In the genomic region with DNA sequence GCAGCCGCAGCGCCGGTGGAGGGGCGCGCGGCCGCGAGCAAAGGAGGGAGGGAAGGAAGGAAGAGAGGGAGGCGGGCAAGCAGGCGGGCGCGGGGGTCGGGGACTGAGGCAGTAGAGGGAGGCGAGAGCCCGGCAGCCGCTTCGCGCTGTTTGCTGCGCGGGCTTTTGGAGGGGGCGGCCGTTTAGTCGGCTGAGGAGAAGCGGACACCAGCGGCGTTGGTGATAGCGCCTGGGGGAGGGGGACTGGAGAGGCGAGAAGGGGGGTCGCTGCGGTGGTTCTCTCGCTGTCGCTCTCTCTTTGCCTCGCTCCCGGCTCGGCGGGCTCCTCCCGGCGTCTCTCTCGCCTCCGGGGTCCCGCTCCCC, we compare ENCODE assay signal across 1 cellular context.
TF ChIP-seq lines count a peak whose summit lies in the region.

HS2ST1 (plus strand) TSS at position 1 of the 363 bp plus-strand sequence.

TF ChIP-seq in HepG2, 621 proteins besides CTCF, POLR2A, EP300 and RAD21 (continued from another document and continues in another):
- TF ChIP-seq TBL1XR1 (IDR thresholded peaks at IDR 0.05; ENCODE audit: borderline replicate concordance, low read length, partially characterized antibody) (no peak), ZSCAN25 (CRISPR knock-in tag; IDR thresholded peaks at IDR 0.05) (no peak), ETV5 (CRISPR knock-in tag; IDR thresholded peaks at IDR 0.05; ENCODE audit: borderline replicate concordance) (no peak), TAF15 (IDR thresholded peaks at IDR 0.05; ENCODE audit: low read depth, low read length, poor library complexity, severe bottlenecking) (no peak), ZNF709 (CRISPR knock-in tag; IDR thresholded peaks at IDR 0.05) (no peak), CENPX (CRISPR knock-in tag; IDR thresholded peaks at IDR 0.05) (no peak), AKAP8 (CRISPR knock-in tag; IDR thresholded peaks at IDR 0.05) (no peak), MZF1 (CRISPR knock-in tag; IDR thresholded peaks at IDR 0.05; ENCODE audit: borderline replicate concordance) (no peak), ZNF766 (CRISPR knock-in tag; IDR thresholded peaks at IDR 0.05; ENCODE audit: borderline replicate concordance) (no peak), MED8 (CRISPR knock-in tag; IDR thresholded peaks at IDR 0.05; ENCODE audit: insufficient replicate concordance) (no peak), ZNF350 (CRISPR knock-in tag; IDR thresholded peaks at IDR 0.05; ENCODE audit: borderline replicate concordance, low read depth) (no peak), MTF1 (CRISPR knock-in tag; IDR thresholded peaks at IDR 0.05) (no peak), KLF6 (CRISPR knock-in tag; IDR thresholded peaks at IDR 0.05) (no peak), ZNF563 (CRISPR knock-in tag; IDR thresholded peaks at IDR 0.05) (no peak), HIVEP1 (CRISPR knock-in tag; IDR thresholded peaks at IDR 0.05) (no peak), SNAPC2 (CRISPR knock-in tag; IDR thresholded peaks at IDR 0.05) (no peak), ZSCAN31 (CRISPR knock-in tag; IDR thresholded peaks at IDR 0.05; ENCODE audit: low read depth) (no peak), TRAFD1 (CRISPR knock-in tag; IDR thresholded peaks at IDR 0.05; ENCODE audit: borderline replicate concordance) (no peak), ARNT2 (CRISPR knock-in tag; IDR thresholded peaks at IDR 0.05; ENCODE audit: low read depth) (peak; percentile 21), ZNF230 (CRISPR knock-in tag; IDR thresholded peaks at IDR 0.05) (no peak), ZNF33A (CRISPR knock-in tag; IDR thresholded peaks at IDR 0.05; ENCODE audit: borderline replicate concordance) (no peak), SMYD3 (CRISPR knock-in tag; IDR thresholded peaks at IDR 0.05) (no peak), ZC3H4 (CRISPR knock-in tag; IDR thresholded peaks at IDR 0.05; ENCODE audit: borderline replicate concordance) (no peak), ZNF354B (CRISPR knock-in tag; IDR thresholded peaks at IDR 0.05) (no peak), SETDB1 (CRISPR knock-in tag; IDR thresholded peaks at IDR 0.05; ENCODE audit: borderline replicate concordance) (no peak), ZNF263 (CRISPR knock-in tag; IDR thresholded peaks at IDR 0.05) (no peak), TOPORS (CRISPR knock-in tag; IDR thresholded peaks at IDR 0.05) (no peak), ZNF138 (CRISPR knock-in tag; IDR thresholded peaks at IDR 0.05; ENCODE audit: low read depth) (no peak), ZGPAT (CRISPR knock-in tag; IDR thresholded peaks at IDR 0.05) (no peak), EEA1 (CRISPR knock-in tag; IDR thresholded peaks at IDR 0.05; ENCODE audit: borderline replicate concordance) (no peak), HNRNPH1 (optimal IDR thresholded peaks at IDR 0.05; ENCODE audit: low read depth, low read length) (no peak), NR2C2 (CRISPR knock-in tag; IDR thresholded peaks at IDR 0.05; ENCODE audit: borderline replicate concordance) (no peak), ZNF781 (CRISPR knock-in tag; IDR thresholded peaks at IDR 0.05; ENCODE audit: borderline replicate concordance, not compliant biosample characterization) (no peak), ZNF710 (CRISPR knock-in tag; IDR thresholded peaks at IDR 0.05; ENCODE audit: borderline replicate concordance) (no peak), ZNF615 (CRISPR knock-in tag; IDR thresholded peaks at IDR 0.05; ENCODE audit: borderline replicate concordance) (no peak), ZNF3 (CRISPR knock-in tag; IDR thresholded peaks at IDR 0.05) (no peak), ELF4 (CRISPR knock-in tag; IDR thresholded peaks at IDR 0.05; ENCODE audit: borderline replicate concordance) (no peak), FOXK1 (CRISPR knock-in tag; IDR thresholded peaks at IDR 0.05; ENCODE audit: borderline replicate concordance, low read depth) (0 out of 2 replicates have a peak, but pooled peaks have one; percentile 5), ISL2 (CRISPR knock-in tag; IDR thresholded peaks at IDR 0.05) (no peak), ARNTL (CRISPR knock-in tag; IDR thresholded peaks at IDR 0.05) (no peak), PCBP1 (IDR thresholded peaks at IDR 0.05; ENCODE audit: borderline replicate concordance, low read depth, low read length) (no peak), ZNF703 (CRISPR knock-in tag; IDR thresholded peaks at IDR 0.05; ENCODE audit: borderline replicate concordance) (no peak), HNRNPK (IDR thresholded peaks at IDR 0.05; ENCODE audit: low read depth, low read length, poor library complexity, severe bottlenecking) (peak; percentile 91), ZNF678 (CRISPR knock-in tag; IDR thresholded peaks at IDR 0.05) (no peak), ZNF839 (CRISPR knock-in tag; IDR thresholded peaks at IDR 0.05; ENCODE audit: borderline replicate concordance) (no peak), ZNF234 (CRISPR knock-in tag; conservative IDR thresholded peaks at IDR 0.05) (0 out of 2 replicates have a peak, but pooled peaks have one; percentile 45), DMAP1 (CRISPR knock-in tag; IDR thresholded peaks at IDR 0.05) (no peak), SMAD3 (CRISPR knock-in tag; IDR thresholded peaks at IDR 0.05) (no peak), ZNF446 (CRISPR knock-in tag; IDR thresholded peaks at IDR 0.05) (0 out of 2 replicates have a peak, but pooled peaks have one; percentile 65), FOXJ3 (CRISPR knock-in tag; IDR thresholded peaks at IDR 0.05; ENCODE audit: borderline replicate concordance) (no peak), ZNF607 (CRISPR knock-in tag; IDR thresholded peaks at IDR 0.05; ENCODE audit: borderline replicate concordance) (no peak), RFX5 (IDR thresholded peaks at IDR 0.05; ENCODE audit: low read depth, low read length) (no peak), NR2F2 (IDR thresholded peaks at IDR 0.05; ENCODE audit: borderline replicate concordance, low read depth) (no peak), ATAD3A (CRISPR knock-in tag; IDR thresholded peaks at IDR 0.05) (no peak), TCF12 (IDR thresholded peaks at IDR 0.05) (no peak), TCF12 (CRISPR knock-in tag; IDR thresholded peaks at IDR 0.05) (no peak)
- TF ChIP-seq, protein P1, sequence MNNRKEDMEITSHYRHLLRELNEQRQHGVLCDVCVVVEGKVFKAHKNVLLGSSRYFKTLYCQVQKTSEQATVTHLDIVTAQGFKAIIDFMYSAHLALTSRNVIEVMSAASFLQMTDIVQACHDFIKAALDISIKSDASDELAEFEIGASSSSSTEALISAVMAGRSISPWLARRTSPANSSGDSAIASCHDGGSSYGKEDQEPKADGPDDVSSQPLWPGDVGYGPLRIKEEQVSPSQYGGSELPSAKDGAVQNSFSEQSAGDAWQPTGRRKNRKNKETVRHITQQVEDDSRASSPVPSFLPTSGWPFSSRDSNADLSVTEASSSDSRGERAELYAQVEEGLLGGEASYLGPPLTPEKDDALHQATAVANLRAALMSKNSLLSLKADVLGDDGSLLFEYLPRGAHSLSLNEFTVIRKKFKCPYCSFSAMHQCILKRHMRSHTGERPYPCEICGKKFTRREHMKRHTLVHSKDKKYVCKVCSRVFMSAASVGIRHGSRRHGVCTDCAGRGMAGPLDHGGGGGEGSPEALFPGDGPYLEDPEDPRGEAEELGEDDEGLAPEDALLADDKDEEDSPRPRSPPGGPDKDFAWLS (CRISPR knock-in tag; IDR thresholded peaks at IDR 0.05; ENCODE audit: borderline replicate concordance) = no peak
- TF ChIP-seq, protein P2, sequence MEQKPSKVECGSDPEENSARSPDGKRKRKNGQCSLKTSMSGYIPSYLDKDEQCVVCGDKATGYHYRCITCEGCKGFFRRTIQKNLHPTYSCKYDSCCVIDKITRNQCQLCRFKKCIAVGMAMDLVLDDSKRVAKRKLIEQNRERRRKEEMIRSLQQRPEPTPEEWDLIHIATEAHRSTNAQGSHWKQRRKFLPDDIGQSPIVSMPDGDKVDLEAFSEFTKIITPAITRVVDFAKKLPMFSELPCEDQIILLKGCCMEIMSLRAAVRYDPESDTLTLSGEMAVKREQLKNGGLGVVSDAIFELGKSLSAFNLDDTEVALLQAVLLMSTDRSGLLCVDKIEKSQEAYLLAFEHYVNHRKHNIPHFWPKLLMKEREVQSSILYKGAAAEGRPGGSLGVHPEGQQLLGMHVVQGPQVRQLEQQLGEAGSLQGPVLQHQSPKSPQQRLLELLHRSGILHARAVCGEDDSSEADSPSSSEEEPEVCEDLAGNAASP (CRISPR knock-in tag; IDR thresholded peaks at IDR 0.05; ENCODE audit: borderline replicate concordance) = no peak
- TF ChIP-seq, protein P3, sequence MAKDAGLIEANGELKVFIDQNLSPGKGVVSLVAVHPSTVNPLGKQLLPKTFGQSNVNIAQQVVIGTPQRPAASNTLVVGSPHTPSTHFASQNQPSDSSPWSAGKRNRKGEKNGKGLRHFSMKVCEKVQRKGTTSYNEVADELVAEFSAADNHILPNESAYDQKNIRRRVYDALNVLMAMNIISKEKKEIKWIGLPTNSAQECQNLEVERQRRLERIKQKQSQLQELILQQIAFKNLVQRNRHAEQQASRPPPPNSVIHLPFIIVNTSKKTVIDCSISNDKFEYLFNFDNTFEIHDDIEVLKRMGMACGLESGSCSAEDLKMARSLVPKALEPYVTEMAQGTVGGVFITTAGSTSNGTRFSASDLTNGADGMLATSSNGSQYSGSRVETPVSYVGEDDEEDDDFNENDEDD (CRISPR knock-in tag; IDR thresholded peaks at IDR 0.05; ENCODE audit: borderline replicate concordance) = peak; percentile 43; the same call in 1 of the 2 replicates
- TF ChIP-seq, protein P4, sequence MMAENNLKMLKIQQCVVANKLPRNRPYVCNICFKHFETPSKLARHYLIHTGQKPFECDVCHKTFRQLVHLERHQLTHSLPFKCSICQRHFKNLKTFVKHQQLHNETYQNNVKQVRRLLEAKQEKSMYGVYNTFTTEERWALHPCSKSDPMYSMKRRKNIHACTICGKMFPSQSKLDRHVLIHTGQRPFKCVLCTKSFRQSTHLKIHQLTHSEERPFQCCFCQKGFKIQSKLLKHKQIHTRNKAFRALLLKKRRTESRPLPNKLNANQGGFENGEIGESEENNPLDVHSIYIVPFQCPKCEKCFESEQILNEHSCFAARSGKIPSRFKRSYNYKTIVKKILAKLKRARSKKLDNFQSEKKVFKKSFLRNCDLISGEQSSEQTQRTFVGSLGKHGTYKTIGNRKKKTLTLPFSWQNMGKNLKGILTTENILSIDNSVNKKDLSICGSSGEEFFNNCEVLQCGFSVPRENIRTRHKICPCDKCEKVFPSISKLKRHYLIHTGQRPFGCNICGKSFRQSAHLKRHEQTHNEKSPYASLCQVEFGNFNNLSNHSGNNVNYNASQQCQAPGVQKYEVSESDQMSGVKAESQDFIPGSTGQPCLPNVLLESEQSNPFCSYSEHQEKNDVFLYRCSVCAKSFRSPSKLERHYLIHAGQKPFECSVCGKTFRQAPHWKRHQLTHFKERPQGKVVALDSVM (CRISPR knock-in tag; IDR thresholded peaks at IDR 0.05) = no peak
- TF ChIP-seq, protein P5, sequence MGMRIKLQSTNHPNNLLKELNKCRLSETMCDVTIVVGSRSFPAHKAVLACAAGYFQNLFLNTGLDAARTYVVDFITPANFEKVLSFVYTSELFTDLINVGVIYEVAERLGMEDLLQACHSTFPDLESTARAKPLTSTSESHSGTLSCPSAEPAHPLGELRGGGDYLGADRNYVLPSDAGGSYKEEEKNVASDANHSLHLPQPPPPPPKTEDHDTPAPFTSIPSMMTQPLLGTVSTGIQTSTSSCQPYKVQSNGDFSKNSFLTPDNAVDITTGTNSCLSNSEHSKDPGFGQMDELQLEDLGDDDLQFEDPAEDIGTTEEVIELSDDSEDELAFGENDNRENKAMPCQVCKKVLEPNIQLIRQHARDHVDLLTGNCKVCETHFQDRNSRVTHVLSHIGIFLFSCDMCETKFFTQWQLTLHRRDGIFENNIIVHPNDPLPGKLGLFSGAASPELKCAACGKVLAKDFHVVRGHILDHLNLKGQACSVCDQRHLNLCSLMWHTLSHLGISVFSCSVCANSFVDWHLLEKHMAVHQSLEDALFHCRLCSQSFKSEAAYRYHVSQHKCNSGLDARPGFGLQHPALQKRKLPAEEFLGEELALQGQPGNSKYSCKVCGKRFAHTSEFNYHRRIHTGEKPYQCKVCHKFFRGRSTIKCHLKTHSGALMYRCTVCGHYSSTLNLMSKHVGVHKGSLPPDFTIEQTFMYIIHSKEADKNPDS (CRISPR knock-in tag; IDR thresholded peaks at IDR 0.05) = no peak
